1 cellular context compared by ENCODE assay signal in the genomic region with DNA sequence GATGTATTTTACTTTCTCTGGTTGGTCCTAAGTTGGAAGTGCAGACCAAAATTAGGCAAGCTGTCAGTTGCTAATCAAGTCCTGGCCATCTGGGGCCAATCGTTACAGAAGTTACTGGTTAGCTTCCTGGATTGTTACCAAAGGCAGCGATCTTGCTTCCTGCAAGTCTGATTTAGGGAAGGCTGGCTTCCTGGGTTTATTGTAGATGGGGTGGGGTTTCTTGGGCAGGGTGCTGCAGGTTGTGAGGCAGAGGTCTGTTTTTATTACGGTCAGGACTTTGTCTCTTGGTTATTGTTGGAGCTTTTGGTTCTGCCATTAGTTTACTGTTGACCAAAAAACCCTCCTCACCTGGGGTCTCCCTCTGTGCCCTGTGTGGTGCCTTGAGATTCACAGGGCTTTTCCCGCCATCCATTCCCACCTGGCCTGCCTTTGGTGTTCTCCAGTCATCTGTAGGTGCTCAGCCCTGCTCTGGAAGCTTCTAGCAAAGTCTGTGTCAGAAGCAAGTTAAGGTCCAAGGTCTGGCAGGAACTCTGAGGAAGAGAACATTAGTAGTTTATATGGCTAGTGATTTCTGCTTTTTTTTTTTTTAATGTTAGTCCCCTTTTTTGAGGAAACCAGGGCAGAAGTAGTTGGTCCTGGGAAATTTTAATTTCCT.
TF ChIP-seq lines count a peak whose summit lies in the region.

No MANE protein-coding gene starts in this region.

TF ChIP-seq in HepG2, 621 proteins besides CTCF, POLR2A, EP300 and RAD21 (continued from another document):
- TF ChIP-seq RERE (CRISPR knock-in tag; IDR thresholded peaks at IDR 0.05; ENCODE audit: low read depth) (no peak), IKZF1 (IDR thresholded peaks at IDR 0.05) (no peak), DMAP1 (CRISPR knock-in tag; IDR thresholded peaks at IDR 0.05) (no peak), ZNF7 (CRISPR knock-in tag; IDR thresholded peaks at IDR 0.05) (no peak), RFX3 (CRISPR knock-in tag; IDR thresholded peaks at IDR 0.05) (no peak), MED1 (CRISPR knock-in tag; IDR thresholded peaks at IDR 0.05) (no peak), ZNF33B (CRISPR knock-in tag; IDR thresholded peaks at IDR 0.05) (no peak), ZNF562 (CRISPR knock-in tag; IDR thresholded peaks at IDR 0.05; ENCODE audit: borderline replicate concordance) (no peak), PHB2 (IDR thresholded peaks at IDR 0.05; ENCODE audit: partially characterized antibody) (no peak), ZMYM3 (CRISPR knock-in tag; IDR thresholded peaks at IDR 0.05) (no peak), EED (CRISPR knock-in tag; IDR thresholded peaks at IDR 0.05) (no peak)
- TF ChIP-seq, protein P1, sequence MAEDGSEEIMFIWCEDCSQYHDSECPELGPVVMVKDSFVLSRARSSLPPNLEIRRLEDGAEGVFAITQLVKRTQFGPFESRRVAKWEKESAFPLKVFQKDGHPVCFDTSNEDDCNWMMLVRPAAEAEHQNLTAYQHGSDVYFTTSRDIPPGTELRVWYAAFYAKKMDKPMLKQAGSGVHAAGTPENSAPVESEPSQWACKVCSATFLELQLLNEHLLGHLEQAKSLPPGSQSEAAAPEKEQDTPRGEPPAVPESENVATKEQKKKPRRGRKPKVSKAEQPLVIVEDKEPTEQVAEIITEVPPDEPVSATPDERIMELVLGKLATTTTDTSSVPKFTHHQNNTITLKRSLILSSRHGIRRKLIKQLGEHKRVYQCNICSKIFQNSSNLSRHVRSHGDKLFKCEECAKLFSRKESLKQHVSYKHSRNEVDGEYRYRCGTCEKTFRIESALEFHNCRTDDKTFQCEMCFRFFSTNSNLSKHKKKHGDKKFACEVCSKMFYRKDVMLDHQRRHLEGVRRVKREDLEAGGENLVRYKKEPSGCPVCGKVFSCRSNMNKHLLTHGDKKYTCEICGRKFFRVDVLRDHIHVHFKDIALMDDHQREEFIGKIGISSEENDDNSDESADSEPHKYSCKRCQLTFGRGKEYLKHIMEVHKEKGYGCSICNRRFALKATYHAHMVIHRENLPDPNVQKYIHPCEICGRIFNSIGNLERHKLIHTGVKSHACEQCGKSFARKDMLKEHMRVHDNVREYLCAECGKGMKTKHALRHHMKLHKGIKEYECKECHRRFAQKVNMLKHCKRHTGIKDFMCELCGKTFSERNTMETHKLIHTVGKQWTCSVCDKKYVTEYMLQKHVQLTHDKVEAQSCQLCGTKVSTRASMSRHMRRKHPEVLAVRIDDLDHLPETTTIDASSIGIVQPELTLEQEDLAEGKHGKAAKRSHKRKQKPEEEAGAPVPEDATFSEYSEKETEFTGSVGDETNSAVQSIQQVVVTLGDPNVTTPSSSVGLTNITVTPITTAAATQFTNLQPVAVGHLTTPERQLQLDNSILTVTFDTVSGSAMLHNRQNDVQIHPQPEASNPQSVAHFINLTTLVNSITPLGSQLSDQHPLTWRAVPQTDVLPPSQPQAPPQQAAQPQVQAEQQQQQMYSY (CRISPR knock-in tag; IDR thresholded peaks at IDR 0.05): no peak
